ENCODE assay signal across 9 cellular contexts in the genomic region with DNA sequence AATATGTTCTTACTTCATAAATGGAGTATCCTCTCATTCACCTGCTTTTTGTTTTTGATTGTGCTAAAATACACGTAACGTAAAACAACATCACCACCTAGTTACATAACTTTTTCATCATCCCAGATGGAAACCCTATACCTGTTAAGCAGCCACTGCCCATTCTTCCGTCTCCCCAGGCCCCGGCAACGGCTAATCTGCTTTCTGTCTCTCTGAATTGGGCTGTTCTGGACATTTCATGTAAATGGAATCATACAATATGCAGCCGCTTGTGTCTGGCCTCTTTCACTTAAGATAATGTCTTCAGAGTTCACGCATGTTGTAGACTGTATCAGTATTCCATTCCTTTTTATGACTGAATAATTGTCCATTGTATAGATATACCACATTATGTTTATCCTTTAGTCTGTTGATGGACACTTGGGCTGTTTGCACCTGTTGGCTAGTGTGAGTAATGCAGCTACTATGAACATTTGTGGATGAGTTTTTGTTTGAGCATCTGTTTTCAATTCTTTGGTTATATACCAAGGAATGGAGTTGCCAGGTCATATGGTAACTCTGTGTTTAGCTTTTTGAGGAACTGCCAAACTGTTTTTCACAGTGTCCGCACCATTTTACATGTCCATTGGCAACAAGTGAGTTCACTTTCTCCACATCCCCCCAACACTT. TPM values are rescaled to one million over a fixed set of nuclear protein-coding genes. Genes with fewer than 3 reads are reported as not detected.
DNase-seq lines count a peak whose midpoint lies in the region; ATAC-seq lines count a peak whose summit lies in the region.
"Had no signal": no experiment of that assay in that cellular context is flagged by ENCODE, and none has a peak within 500 bp of the region (broad histone marks: within the 10 kb centered on the region; RNA-seq: fewer than 3 reads in every experiment).

No MANE protein-coding gene starts in this region.

- H3K27ac Mint-ChIP-seq in activated CD4-positive, alpha-beta memory T cell treated with anti-CD3 and anti-CD28 coated beads, Interleukin-2, amount 10 ng/mL, durations not matched to agents 7 days and 5 days, result no peak overlapping the region

- peaks cover 11% of the 10 kb centered on the region for H3K4me1 ChIP-seq in iPS-15b (ENCODE audit: control insufficient read depth, insufficient read depth, low read length)

- no peaks in the 10 kb centered on the region for H3K9me3 ChIP-seq in iPS-15b (ENCODE audit: control insufficient read depth, insufficient read depth, low read length)
- H3K9me3 ChIP-seq: SJSA1 had no signal

- DNase-seq in COLO668 (lab: John Stamatoyannopoulos, UW; ENCODE audit: unreplicated experiment), result peak; percentile 38
- peak; percentile 60 for DNase-seq in HT-29 (ENCODE audit: low spot score)
- no peak for DNase-seq in activated CD4-positive, alpha-beta memory T cell treated with anti-CD3 and anti-CD28 coated beads, Interleukin-2, amount 10 ng/mL, durations not matched to agents 7 days and 5 days
- no peak for DNase-seq in NCI-H2081 (lab: John Stamatoyannopoulos, UW)
- DNase-seq in NCI-H2227 treated with DMSO at 0.1 percent for 48 hours (lab: John Stamatoyannopoulos, UW), result no peak
- no peak for DNase-seq in ureter (ENCODE audit: low spot score)

- no peak overlapping the region for H3K9ac ChIP-seq in iPS-15b (ENCODE audit: low read depth, low read length)

- peaks cover 23% of the 10 kb centered on the region for H3K36me3 Mint-ChIP-seq in activated CD4-positive, alpha-beta memory T cell treated with anti-CD3 and anti-CD28 coated beads, Interleukin-2, amount 10 ng/mL, durations not matched to agents 7 days and 5 days (ENCODE audit: low read depth)

- H3K4me1 Mint-ChIP-seq in activated CD4-positive, alpha-beta memory T cell treated with anti-CD3 and anti-CD28 coated beads, Interleukin-2, amount 10 ng/mL, durations not matched to agents 7 days and 5 days, result peaks cover 49% of the 10 kb centered on the region

- no peak for ATAC-seq in GM21515 (IDR thresholded peaks at IDR 0.05; ENCODE audit: unreplicated experiment)

- POLR2A ChIA-PET in activated CD4-positive, alpha-beta memory T cell treated with anti-CD3 and anti-CD28 coated beads, Interleukin-2, amount 10 ng/mL, durations not matched to agents 7 days and 5 days (lab: Charles Lee), result interaction anchor here (0.6 to 2.8 kb wide), 5 partner anchors 9 to 105 kb away, joined by 3 to 41 read pairs (median 12); a partner anchor contains a TSS

- H3K4me3 ChIP-seq in iPS-15b (ENCODE audit: low read depth, low read length), result peak overlapping the region; percentile 18

- no peaks in the 10 kb centered on the region for H3K36me3 ChIP-seq in iPS-15b (ENCODE audit: control insufficient read depth, insufficient read depth, low read length)

- H3K27me3 Mint-ChIP-seq in activated CD4-positive, alpha-beta memory T cell treated with anti-CD3 and anti-CD28 coated beads, Interleukin-2, amount 10 ng/mL, durations not matched to agents 7 days and 5 days, result peaks cover 15% of the 10 kb centered on the region

- no peaks in the 10 kb centered on the region for H3K9me3 Mint-ChIP-seq in activated CD4-positive, alpha-beta memory T cell treated with anti-CD3 and anti-CD28 coated beads, Interleukin-2, amount 10 ng/mL, durations not matched to agents 7 days and 5 days

- H3K27me3 ChIP-seq in iPS-15b (ENCODE audit: control insufficient read depth, insufficient read depth, low read length), result no peaks in the 10 kb centered on the region
- H3K27me3 ChIP-seq: SJSA1 had no signal

- CTCF ChIA-PET in activated CD4-positive, alpha-beta memory T cell treated with anti-CD3 and anti-CD28 coated beads, Interleukin-2, amount 10 ng/mL, durations not matched to agents 7 days and 5 days (lab: Charles Lee), result interaction anchor here (0.6 to 3.3 kb wide), 11 partner anchors 11 to 810 kb away, joined by 3 to 16 read pairs (median 4); a partner anchor contains a TSS

- peak overlapping the region; percentile 92 for H3K4me3 Mint-ChIP-seq in activated CD4-positive, alpha-beta memory T cell treated with anti-CD3 and anti-CD28 coated beads, Interleukin-2, amount 10 ng/mL, durations not matched to agents 7 days and 5 days

RNA-seq across cellular contexts. Expression of a gene that starts 14.1 kb away (rescaled TPM):
- total RNA-seq in HT-29 (2014; rRNA removed; shearing (Covaris generic)), result 145 and 200 TPM in 2 replicates
- 10 to 100 TPM; 65.7 to 72.8 TPM for total RNA-seq in activated CD4-positive, alpha-beta memory T cell treated with anti-CD3 and anti-CD28 coated beads, Interleukin-2, amount 10 ng/mL, durations not matched to agents 7 days and 5 days
- 137 TPM for total RNA-seq in ureter

RNA-seq across cellular contexts. Expression of a gene that starts 58.2 kb away (rescaled TPM):
- total RNA-seq in HT-29 (2014; rRNA removed; shearing (Covaris generic)), result 228 and 253 TPM in 2 replicates
- 10 to 100 TPM; 32.6 to 38.2 TPM for total RNA-seq in activated CD4-positive, alpha-beta memory T cell treated with anti-CD3 and anti-CD28 coated beads, Interleukin-2, amount 10 ng/mL, durations not matched to agents 7 days and 5 days
- total RNA-seq in ureter, result 43.4 TPM

Comparison
In these comparisons a context has a peak if more than half of its experiments do, and no peak if none do; other contexts are left out.
1. DNase-seq: peak in COLO668 (single experiment) and HT-29 (single experiment); none in activated CD4-positive, alpha-beta memory T cell treated with anti-CD3 and anti-CD28 coated beads, Interleukin-2, amount 10 ng/mL, durations not matched to agents 7 days and 5 days (single experiment), NCI-H2081 (0 of 2), NCI-H2227 treated with DMSO at 0.1 percent for 48 hours (single experiment) and ureter (single experiment).